ENCODE assay signal across 8 cellular contexts in the genomic region with DNA sequence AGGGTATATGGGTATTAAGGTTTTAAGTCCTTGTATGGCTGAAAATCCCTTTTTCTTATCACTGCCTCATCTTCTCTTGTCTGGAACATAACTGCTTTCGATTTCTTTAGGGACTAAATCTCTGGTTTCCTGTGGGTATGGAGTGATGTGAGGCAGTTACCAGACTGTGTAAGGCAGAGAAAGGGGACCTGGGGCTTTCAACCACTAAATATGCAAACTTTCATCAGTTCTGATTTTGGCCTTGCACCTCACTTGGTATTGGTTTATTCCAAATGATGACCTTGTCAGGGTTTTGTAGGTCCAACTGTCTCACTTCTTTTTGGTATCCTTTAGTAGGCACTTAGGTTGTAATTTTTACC. TPM values are rescaled to one million over a fixed set of nuclear protein-coding genes. Genes with fewer than 3 reads are reported as not detected.
DNase-seq lines count a peak whose midpoint lies in the region; ATAC-seq and TF ChIP-seq lines count a peak whose summit lies in the region.

No MANE protein-coding gene starts in this region.

- H3K4me3 Mint-ChIP-seq in mesothelial cell of epicardium (no peak overlapping the region), progenitor cell of endocrine pancreas (ENCODE audit: low read depth) (no peak overlapping the region)

- no peaks in the 10 kb centered on the region for H3K9me3 ChIP-seq in Peyer's patch

- H3K9me3 Mint-ChIP-seq in mesothelial cell of epicardium (peaks cover 10% of the 10 kb centered on the region), progenitor cell of endocrine pancreas (ENCODE audit: low read depth) (peaks cover 10% of the 10 kb centered on the region)

- peaks cover 19% of the 10 kb centered on the region for H3K36me3 Mint-ChIP-seq in mesothelial cell of epicardium
- H3K36me3 Mint-ChIP-seq in progenitor cell of endocrine pancreas (ENCODE audit: insufficient read depth): peaks cover 22% of the 10 kb centered on the region

- H3K36me3 ChIP-seq in Peyer's patch: no peaks in the 10 kb centered on the region

- H3K4me1 Mint-ChIP-seq in mesothelial cell of epicardium (peaks cover 56% of the 10 kb centered on the region), progenitor cell of endocrine pancreas (ENCODE audit: low read depth) (peaks cover 28% of the 10 kb centered on the region)

- TF ChIP-seq POLR2A in Peyer's patch (IDR thresholded peaks at IDR 0.05): no peak

- ATAC-seq in GM18520 (IDR thresholded peaks at IDR 0.05; ENCODE audit: unreplicated experiment) (peak; percentile 55), GM21619 (IDR thresholded peaks at IDR 0.05; ENCODE audit: unreplicated experiment) (peak; percentile 58)

- H3K4me1 ChIP-seq in Peyer's patch: peaks cover 0 to 27% (median 17%) of the 10 kb centered on the region in 4 donors

- H3K27me3 ChIP-seq in Peyer's patch: no peaks in the 10 kb centered on the region

- peak overlapping the region in 1 of 4 donors; percentile 74 for H3K27ac ChIP-seq in Peyer's patch

- H3K4me3 ChIP-seq in Peyer's patch: no peak overlapping the region

- TF ChIP-seq CTCF in mesothelial cell of epicardium (IDR thresholded peaks at IDR 0.05; ENCODE audit: unreplicated experiment): no peak
- no peak for TF ChIP-seq CTCF in Peyer's patch (IDR thresholded peaks at IDR 0.05)
- no peak for TF ChIP-seq CTCF in progenitor cell of endocrine pancreas (IDR thresholded peaks at IDR 0.05; ENCODE audit: unreplicated experiment)

- H3K27ac Mint-ChIP-seq in mesothelial cell of epicardium: peak overlapping the region; percentile 55
- no peak overlapping the region for H3K27ac Mint-ChIP-seq in progenitor cell of endocrine pancreas

- DNase-seq in MV-4-11 (lab: John Stamatoyannopoulos, UW) (peak; percentile 37), mesothelial cell of epicardium (ENCODE audit: low spot score in 2 of 2, unreplicated experiment in 2 of 2) (no peak), Peyer's patch (no peak), progenitor cell of endocrine pancreas (ENCODE audit: low spot score, unreplicated experiment) (no peak), globus pallidus (ENCODE audit: low spot score) (no peak)
- no peak for DNase-seq in stimulated activated CD4-positive, alpha-beta T cell treated with anti-CD3 and anti-CD28 coated beads, Interleukin-4, amount 100 ng/mL, for 4 hours

- H3K27me3 Mint-ChIP-seq in mesothelial cell of epicardium (ENCODE audit: low read depth): no peaks in the 10 kb centered on the region
- H3K27me3 Mint-ChIP-seq in progenitor cell of endocrine pancreas: no peaks in the 10 kb centered on the region

RNA-seq across cellular contexts. Expression of a gene that starts 9.3 kb away (rescaled TPM):
- total RNA-seq in mesothelial cell of epicardium (170 to 175 TPM (median 174 TPM) in 3 replicates), Peyer's patch (10 to 100 TPM; 14.2 to 65.2 (median 29.1) TPM), progenitor cell of endocrine pancreas (171 and 184 TPM in 2 replicates)
